In genomic region chr1:228736844-228737415, GRCh38 we compare ENCODE assay signal across 8 cellular contexts. TPM values are rescaled to one million over a fixed set of nuclear protein-coding genes. Genes with fewer than 3 reads are reported as not detected.
DNase-seq lines count a peak whose midpoint lies in the region; ATAC-seq and TF ChIP-seq lines count a peak whose summit lies in the region.
"Had no signal": no experiment of that assay in that cellular context is flagged by ENCODE, and none has a peak within 500 bp of the region (broad histone marks: within the 10 kb centered on the region; RNA-seq: fewer than 3 reads in every experiment).

No MANE protein-coding gene starts in this region.

- ATAC-seq in lung (ENCODE audit: insufficient read depth, low FRiP score) = no peak
- no peak for ATAC-seq in HG02885 (IDR thresholded peaks at IDR 0.05; ENCODE audit: poor library complexity, unreplicated experiment)
- no peak for ATAC-seq in HG03135 (IDR thresholded peaks at IDR 0.05; ENCODE audit: unreplicated experiment)

- WGBS in lung, 2 donors = 42 to 69% methylated on average over 4 of the region's 4 CpGs

- TF ChIP-seq CTCF in ascending aorta (IDR thresholded peaks at IDR 0.05) (no peak), lung (IDR thresholded peaks at IDR 0.05; ENCODE audit: control extremely low read depth, extremely low read depth) (no peak), WERI-Rb-1 (IDR thresholded peaks at IDR 0.05; ENCODE audit: low read depth, low read length) (no peak)

- intact Hi-C loops in ascending aorta (cut with DNase I) = loop anchor here (5.0 kb wide), 4 partner anchors 125 to 350 kb away; no protein-coding TSS in a partner anchor

- H3K9me3 ChIP-seq in HUES48 (ENCODE audit: control insufficient read depth, insufficient read depth, low read length) (no peaks in the 10 kb centered on the region), ascending aorta (no peaks in the 10 kb centered on the region), lung (ENCODE audit: control insufficient read depth in 2 of 2, insufficient read depth in 1 of 2, low read length in 1 of 2) (peaks cover 0 to 2% of the 10 kb centered on the region in 2 donors), WERI-Rb-1 (ENCODE audit: severe bottlenecking) (no peaks in the 10 kb centered on the region)

- H3K27ac ChIP-seq in HUES48 (ENCODE audit: low read depth, low read length) = no peak overlapping the region
- H3K27ac ChIP-seq in ascending aorta = peak overlapping the region; percentile 96 to 97
- H3K27ac ChIP-seq in lung (ENCODE audit: low read depth in 1 of 2, low read length in 1 of 2) = peak overlapping the region in 1 of 2 donors; percentile 65
- H3K27ac ChIP-seq in substantia nigra (ENCODE audit: low read depth, low read length, poor library complexity, severe bottlenecking) = peak overlapping the region; percentile 96
- no peak overlapping the region for H3K27ac ChIP-seq in WERI-Rb-1
- H3K27ac ChIP-seq: epithelial cell of prostate had no signal

- H3K9ac ChIP-seq in HUES48 (ENCODE audit: low read depth, low read length) = no peak overlapping the region

- no peak for DNase-seq in ascending aorta (ENCODE audit: low spot score in 2 of 2)
- DNase-seq in lung (ENCODE audit: low spot score) = no peak
- no peak for DNase-seq in substantia nigra (lab: John Stamatoyannopoulos, UW)
- DNase-seq in WERI-Rb-1 = no peak

- no peaks in the 10 kb centered on the region for H3K36me3 ChIP-seq in HUES48 (ENCODE audit: control insufficient read depth, insufficient read depth, low read length)
- peaks cover 10 to 34% of the 10 kb centered on the region in 2 donors for H3K36me3 ChIP-seq in ascending aorta
- H3K36me3 ChIP-seq in lung (ENCODE audit: control insufficient read depth in 2 of 2, insufficient read depth in 2 of 2, low read length in 2 of 2) = peaks cover 0 to 2% of the 10 kb centered on the region in 2 donors
- H3K36me3 ChIP-seq in WERI-Rb-1 = no peaks in the 10 kb centered on the region

- H3K4me1 ChIP-seq in HUES48 (ENCODE audit: control insufficient read depth, insufficient read depth, low read length) (0 out of 2 replicates have a peak, but pooled peaks cover 3% of the 10 kb centered on the region), ascending aorta (peaks cover 3 to 32% of the 10 kb centered on the region in 2 donors), lung (ENCODE audit: control insufficient read depth in 2 of 2, insufficient read depth in 2 of 2, low read length in 2 of 2) (peaks cover 0 to 14% of the 10 kb centered on the region in 2 donors)

- H3K27me3 ChIP-seq in HUES48 (ENCODE audit: control insufficient read depth, insufficient read depth, low read length) (peaks cover 43% of the 10 kb centered on the region), ascending aorta (no peaks in the 10 kb centered on the region), lung (ENCODE audit: control insufficient read depth, insufficient read depth) (no peaks in the 10 kb centered on the region), WERI-Rb-1 (ENCODE audit: insufficient read depth, low read depth, severe bottlenecking) (no peaks in the 10 kb centered on the region)

- H3K4me3 ChIP-seq in HUES48 (ENCODE audit: low read depth, low read length) = peak overlapping the region; percentile 66
- H3K4me3 ChIP-seq in ascending aorta = peak overlapping the region; percentile 97 to 98
- H3K4me3 ChIP-seq in lung = peak overlapping the region; percentile 1
- no peak overlapping the region for H3K4me3 ChIP-seq in WERI-Rb-1 (ENCODE audit: low read depth, low read length)

RNA-seq across cellular contexts. Expression of gene RHOU, which starts 1.7 kb away (rescaled TPM):
- total RNA-seq in ascending aorta (27.7 TPM), lung (10 to 100 TPM; 25.8 to 40.1 TPM)
- polyA plus RNA-seq in lung = 10 to 100 TPM; 12.9 to 21.1 TPM

Comparison
In these comparisons a context has a peak if more than half of its experiments do, and no peak if none do; other contexts are left out.
1. H3K27ac ChIP-seq: peak in ascending aorta (2 of 2) and substantia nigra (single experiment); none in HUES48 (single experiment) and WERI-Rb-1 (single experiment).